Comparison of ENCODE assay signal across 1 cellular context in the genomic region with DNA sequence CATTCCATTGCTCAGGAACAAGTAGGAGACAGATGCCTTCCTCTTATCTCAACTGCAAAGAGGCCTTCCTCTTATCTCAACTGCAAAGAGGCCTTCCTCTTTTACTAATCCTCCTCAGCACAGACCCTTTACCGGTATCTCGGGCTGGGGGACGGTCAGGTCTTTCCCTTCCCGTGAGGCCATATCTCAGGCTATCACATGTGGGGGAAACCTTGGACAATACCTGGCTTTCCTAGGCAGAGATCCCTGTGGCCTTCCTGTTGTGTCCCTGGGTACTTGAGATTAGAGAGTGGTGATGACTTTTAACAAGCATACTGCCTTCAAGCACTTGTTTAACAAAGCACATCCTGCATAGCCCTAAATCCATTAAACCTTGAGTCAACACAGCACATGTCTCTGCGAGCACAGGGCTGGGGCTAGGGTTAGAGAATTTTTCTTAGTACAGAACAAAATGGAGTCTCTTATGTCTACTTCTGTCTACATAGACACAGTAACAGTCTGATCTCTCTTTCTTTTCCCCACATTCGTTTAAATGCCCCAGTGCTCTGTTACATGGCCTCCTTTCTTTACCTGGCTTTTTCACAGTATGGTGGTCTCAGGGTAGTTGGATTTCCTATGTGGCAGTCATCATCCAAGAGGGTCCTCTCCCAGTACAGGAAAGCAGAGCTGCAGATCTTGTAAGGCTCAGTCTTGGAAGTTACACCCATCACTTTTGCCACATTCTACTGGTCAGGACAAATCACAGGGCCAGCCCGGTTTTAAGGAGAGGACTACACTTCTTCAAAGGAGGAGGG.
A peak's percentile ranks its signal among the peaks of the same experiment; 100 is the strongest.
TF ChIP-seq lines count a peak whose summit lies in the region.

No MANE protein-coding gene starts in this region.

TF ChIP-seq in K562, 482 proteins besides CTCF, POLR2A, EP300 and RAD21 (continued from another document and continues in another):
- TF ChIP-seq HMGXB4 (CRISPR knock-in tag; IDR thresholded peaks at IDR 0.05), result peak; percentile 39; the same call in 1 of the 2 replicates
- TF ChIP-seq PHF21A (IDR thresholded peaks at IDR 0.05; ENCODE audit: borderline replicate concordance, low read depth), result peak; percentile 85; the same call in 1 of the 2 replicates
- TF ChIP-seq FOXK2 (conservative IDR thresholded peaks at IDR 0.05 in 1 of 2, IDR thresholded peaks at IDR 0.05 in 1 of 2; ENCODE audit: low read depth in 2 of 2), result peak; percentile 76 to 84
- peak; percentile 70 for TF ChIP-seq MAFG (tag; conservative IDR thresholded peaks at IDR 0.05)
- TF ChIP-seq, protein P1, sequence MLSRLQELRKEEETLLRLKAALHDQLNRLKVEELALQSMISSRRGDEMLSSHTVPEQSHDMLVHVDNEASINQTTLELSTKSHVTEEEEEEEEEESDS (CRISPR knock-in tag; IDR thresholded peaks at IDR 0.05), result peak; percentile 63
- peak; percentile 99 for TF ChIP-seq PTRF (tag; IDR thresholded peaks at IDR 0.05)
- TF ChIP-seq DPF2 (IDR thresholded peaks at IDR 0.05), result peak; percentile 100
- TF ChIP-seq, protein P2, sequence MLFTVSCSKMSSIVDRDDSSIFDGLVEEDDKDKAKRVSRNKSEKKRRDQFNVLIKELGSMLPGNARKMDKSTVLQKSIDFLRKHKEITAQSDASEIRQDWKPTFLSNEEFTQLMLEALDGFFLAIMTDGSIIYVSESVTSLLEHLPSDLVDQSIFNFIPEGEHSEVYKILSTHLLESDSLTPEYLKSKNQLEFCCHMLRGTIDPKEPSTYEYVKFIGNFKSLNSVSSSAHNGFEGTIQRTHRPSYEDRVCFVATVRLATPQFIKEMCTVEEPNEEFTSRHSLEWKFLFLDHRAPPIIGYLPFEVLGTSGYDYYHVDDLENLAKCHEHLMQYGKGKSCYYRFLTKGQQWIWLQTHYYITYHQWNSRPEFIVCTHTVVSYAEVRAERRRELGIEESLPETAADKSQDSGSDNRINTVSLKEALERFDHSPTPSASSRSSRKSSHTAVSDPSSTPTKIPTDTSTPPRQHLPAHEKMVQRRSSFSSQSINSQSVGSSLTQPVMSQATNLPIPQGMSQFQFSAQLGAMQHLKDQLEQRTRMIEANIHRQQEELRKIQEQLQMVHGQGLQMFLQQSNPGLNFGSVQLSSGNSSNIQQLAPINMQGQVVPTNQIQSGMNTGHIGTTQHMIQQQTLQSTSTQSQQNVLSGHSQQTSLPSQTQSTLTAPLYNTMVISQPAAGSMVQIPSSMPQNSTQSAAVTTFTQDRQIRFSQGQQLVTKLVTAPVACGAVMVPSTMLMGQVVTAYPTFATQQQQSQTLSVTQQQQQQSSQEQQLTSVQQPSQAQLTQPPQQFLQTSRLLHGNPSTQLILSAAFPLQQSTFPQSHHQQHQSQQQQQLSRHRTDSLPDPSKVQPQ (CRISPR knock-in tag; IDR thresholded peaks at IDR 0.05; ENCODE audit: borderline replicate concordance), result peak; percentile 95
- peak; percentile 82; the same call in 1 of the 2 replicates for TF ChIP-seq ADNP (tag; IDR thresholded peaks at IDR 0.05)
- TF ChIP-seq CCNT2 (IDR thresholded peaks at IDR 0.05; ENCODE audit: borderline replicate concordance, extremely low read depth, insufficient read length, low read depth, low read length), result peak; percentile 93
- peak; percentile 89 for TF ChIP-seq TFAP4 (CRISPR knock-in tag; IDR thresholded peaks at IDR 0.05; ENCODE audit: borderline replicate concordance)
- TF ChIP-seq PHB2 (IDR thresholded peaks at IDR 0.05; ENCODE audit: low read depth), result peak; percentile 100
- TF ChIP-seq, protein P3, sequence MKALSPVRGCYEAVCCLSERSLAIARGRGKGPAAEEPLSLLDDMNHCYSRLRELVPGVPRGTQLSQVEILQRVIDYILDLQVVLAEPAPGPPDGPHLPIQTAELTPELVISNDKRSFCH (CRISPR knock-in tag; IDR thresholded peaks at IDR 0.05), result peak; percentile 93
- TF ChIP-seq, protein P3 (tag; IDR thresholded peaks at IDR 0.05), result peak; percentile 100
- TF ChIP-seq ZNF395 (CRISPR knock-in tag; IDR thresholded peaks at IDR 0.05), result peak; percentile 100
- TF ChIP-seq ARNT (IDR thresholded peaks at IDR 0.05), result peak; percentile 99 to 100
- peak; percentile 99 for TF ChIP-seq KLF16 (IDR thresholded peaks at IDR 0.05)
- TF ChIP-seq E4F1 (CRISPR knock-in tag; IDR thresholded peaks at IDR 0.05; ENCODE audit: borderline replicate concordance), result peak; percentile 88
- peak; percentile 98 for TF ChIP-seq RERE (CRISPR knock-in tag; IDR thresholded peaks at IDR 0.05; ENCODE audit: borderline replicate concordance)
- TF ChIP-seq, protein P4, sequence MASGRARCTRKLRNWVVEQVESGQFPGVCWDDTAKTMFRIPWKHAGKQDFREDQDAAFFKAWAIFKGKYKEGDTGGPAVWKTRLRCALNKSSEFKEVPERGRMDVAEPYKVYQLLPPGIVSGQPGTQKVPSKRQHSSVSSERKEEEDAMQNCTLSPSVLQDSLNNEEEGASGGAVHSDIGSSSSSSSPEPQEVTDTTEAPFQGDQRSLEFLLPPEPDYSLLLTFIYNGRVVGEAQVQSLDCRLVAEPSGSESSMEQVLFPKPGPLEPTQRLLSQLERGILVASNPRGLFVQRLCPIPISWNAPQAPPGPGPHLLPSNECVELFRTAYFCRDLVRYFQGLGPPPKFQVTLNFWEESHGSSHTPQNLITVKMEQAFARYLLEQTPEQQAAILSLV (tag; IDR thresholded peaks at IDR 0.05), result peak; percentile 98
- TF ChIP-seq ERF (CRISPR knock-in tag; IDR thresholded peaks at IDR 0.05), result peak; percentile 99
- TF ChIP-seq ZNF23 (CRISPR knock-in tag; IDR thresholded peaks at IDR 0.05), result peak; percentile 93
- peak; percentile 93 for TF ChIP-seq ELF2 (CRISPR knock-in tag; IDR thresholded peaks at IDR 0.05)
- peak; percentile 100 for TF ChIP-seq TARDBP (IDR thresholded peaks at IDR 0.05)
- TF ChIP-seq, protein P5, sequence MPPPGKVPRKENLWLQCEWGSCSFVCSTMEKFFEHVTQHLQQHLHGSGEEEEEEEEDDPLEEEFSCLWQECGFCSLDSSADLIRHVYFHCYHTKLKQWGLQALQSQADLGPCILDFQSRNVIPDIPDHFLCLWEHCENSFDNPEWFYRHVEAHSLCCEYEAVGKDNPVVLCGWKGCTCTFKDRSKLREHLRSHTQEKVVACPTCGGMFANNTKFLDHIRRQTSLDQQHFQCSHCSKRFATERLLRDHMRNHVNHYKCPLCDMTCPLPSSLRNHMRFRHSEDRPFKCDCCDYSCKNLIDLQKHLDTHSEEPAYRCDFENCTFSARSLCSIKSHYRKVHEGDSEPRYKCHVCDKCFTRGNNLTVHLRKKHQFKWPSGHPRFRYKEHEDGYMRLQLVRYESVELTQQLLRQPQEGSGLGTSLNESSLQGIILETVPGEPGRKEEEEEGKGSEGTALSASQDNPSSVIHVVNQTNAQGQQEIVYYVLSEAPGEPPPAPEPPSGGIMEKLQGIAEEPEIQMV (tag; conservative IDR thresholded peaks at IDR 0.05; ENCODE audit: low read depth), result peak; percentile 93
- peak; percentile 96 for TF ChIP-seq ZNF133 (CRISPR knock-in tag; IDR thresholded peaks at IDR 0.05)
- peak; percentile 100 for TF ChIP-seq SMARCA4 (IDR thresholded peaks at IDR 0.05)
- peak; percentile 47 for TF ChIP-seq CEBPB (tag; IDR thresholded peaks at IDR 0.05)
- TF ChIP-seq KAT7 (CRISPR knock-in tag; IDR thresholded peaks at IDR 0.05; ENCODE audit: borderline replicate concordance), result peak; percentile 62; the same call in 1 of the 2 replicates
- peak; percentile 100 for TF ChIP-seq ZNF311 (CRISPR knock-in tag; IDR thresholded peaks at IDR 0.05)
- peak; percentile 91 for TF ChIP-seq ZNF445 (CRISPR knock-in tag; IDR thresholded peaks at IDR 0.05; ENCODE audit: low read depth)
- peak in 1 of 3 experiments; percentile 15 for TF ChIP-seq YY1 (IDR thresholded peaks at IDR 0.05; ENCODE audit: borderline replicate concordance in 1 of 3, control insufficient read depth in 1 of 3, extremely low read depth in 1 of 3, insufficient read depth in 3 of 3, insufficient read length in 1 of 3, insufficient replicate concordance in 2 of 3, low read depth in 1 of 3, low read length in 2 of 3)
- peak; percentile 98 for TF ChIP-seq ZNF668 (CRISPR knock-in tag; IDR thresholded peaks at IDR 0.05)
